1 cellular context compared by ENCODE assay signal in genomic region chr1:224501836-224502235, GRCh38.
TF ChIP-seq lines count a peak whose summit lies in the region.

No MANE protein-coding gene starts in this region.

TF ChIP-seq in IMR-90, 13 proteins besides CTCF, POLR2A, EP300 and RAD21:
- TF ChIP-seq MAFK (IDR thresholded peaks at IDR 0.05; ENCODE audit: low read depth, low read length) (no peak), FOS (IDR thresholded peaks at IDR 0.05; ENCODE audit: low read depth, low read length) (no peak), CHD1 (IDR thresholded peaks at IDR 0.05; ENCODE audit: low read depth, low read length) (no peak), MXI1 (IDR thresholded peaks at IDR 0.05; ENCODE audit: borderline replicate concordance, low read depth, low read length) (no peak), SMC3 (IDR thresholded peaks at IDR 0.05; ENCODE audit: low read depth, low read length) (no peak)
